20 cellular contexts compared by ENCODE assay signal in the genomic region with DNA sequence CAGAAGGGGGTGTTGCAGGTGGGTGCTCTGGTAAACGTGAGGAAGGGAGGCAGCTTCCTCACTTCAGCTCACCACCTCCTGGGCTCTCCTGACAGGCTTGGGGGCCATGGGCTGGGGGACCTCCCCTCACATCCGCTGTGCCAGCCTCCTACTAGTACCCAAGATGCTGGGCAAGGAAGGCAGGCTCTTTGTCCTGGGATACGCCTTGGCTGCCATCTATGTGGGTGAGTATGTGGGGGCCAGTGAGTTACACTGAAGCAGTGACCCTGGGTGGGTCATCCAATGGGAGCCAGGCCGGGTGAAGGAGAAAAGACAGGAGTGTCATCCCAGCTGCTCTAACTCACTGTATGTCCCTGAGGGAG. TPM values are rescaled to one million over a fixed set of nuclear protein-coding genes. Genes with fewer than 3 reads are reported as not detected.
DNase-seq lines count a peak whose midpoint lies in the region; ATAC-seq, FAIRE-seq and TF ChIP-seq lines count a peak whose summit lies in the region.
"Had no signal": no experiment of that assay in that cellular context is flagged by ENCODE, and none has a peak within 500 bp of the region (broad histone marks: within the 10 kb centered on the region; RNA-seq: fewer than 3 reads in every experiment).

No MANE protein-coding gene starts in this region.

- WGBS in adrenal gland, 4 donors: 66 to 76% (median 73%) methylated on average over 4 of the region's 4 CpGs

- in situ Hi-C loops in brain microvascular endothelial cell (cut with HindIII; ENCODE audit: low pct_ligation_motif_present, low sequenced_read_pairs): no loop called here

- peak overlapping the region; percentile 24 for H3K9ac ChIP-seq in mucosa of stomach (ENCODE audit: low read length)

- TF ChIP-seq POLR2A in adrenal gland (IDR thresholded peaks at IDR 0.05): no peak

- no peak for TF ChIP-seq CTCF in bronchial epithelial cell (IDR thresholded peaks at IDR 0.05; ENCODE audit: insufficient read depth, low read length, severe bottlenecking)
- no peak for TF ChIP-seq CTCF in GM20000 (IDR thresholded peaks at IDR 0.05; ENCODE audit: extremely low read depth, missing control alignments)
- TF ChIP-seq CTCF in adrenal gland (IDR thresholded peaks at IDR 0.05): no peak
- no peak for TF ChIP-seq CTCF in brain microvascular endothelial cell (IDR thresholded peaks at IDR 0.05; ENCODE audit: low read depth, low read length, missing control alignments)

- H3K36me3 ChIP-seq in bronchial epithelial cell (ENCODE audit: control insufficient read depth, insufficient read depth, low read length) (no peaks in the 10 kb centered on the region), mucosa of stomach (ENCODE audit: control insufficient read depth, insufficient read depth, low read length) (no peaks in the 10 kb centered on the region), adrenal gland (replicated peaks in 1 of 2) (no peaks in the 10 kb centered on the region), brain microvascular endothelial cell (replicated peaks) (no peaks in the 10 kb centered on the region)

- peak; percentile 7 for FAIRE-seq in bronchial epithelial cell (lab: Jason Lieb, UNC)
- FAIRE-seq: GM12878, RCC 7860 had no signal

- DNase-seq in Right ventricle myocardium inferior (ENCODE audit: missing footprints) (no peak), Right ventricle myocardium superior (no peak), bronchial epithelial cell (ENCODE audit: low read depth) (no peak), GM20000 (ENCODE audit: low spot score) (no peak), adrenal gland (no peak), brain microvascular endothelial cell (no peak)
- no peak for DNase-seq in stimulated activated CD4-positive, alpha-beta T cell treated with anti-CD3 and anti-CD28 coated beads, Interleukin-2, amount 100 ng/mL, for 48 hours
- DNase-seq: DMS 273 treated with DMSO at 0.1 percent for 48 hours, KBM-7, NCI-H1092, NCI-H146, NCI-H2081 treated with DMSO at 0.1 percent for 48 hours, NCI-H82 had no signal

- intact Hi-C loops in Right ventricle myocardium inferior (cut with DNase I) (no loop called here), Right ventricle myocardium superior (cut with DNase I) (no loop called here), adrenal gland (cut with DNase I) (no loop called here)

- peaks cover 43% of the 10 kb centered on the region for H3K4me1 ChIP-seq in mucosa of stomach (ENCODE audit: control insufficient read depth, insufficient read depth, low read length)
- no peaks in the 10 kb centered on the region for H3K4me1 ChIP-seq in adrenal gland (replicated peaks in 1 of 2)

- H3K4me3 ChIP-seq in bronchial epithelial cell (ENCODE audit: low read depth, low read length) (no peak overlapping the region), mucosa of stomach (ENCODE audit: low read length) (no peak overlapping the region), adrenal gland (no peak overlapping the region), brain microvascular endothelial cell (ENCODE audit: low read depth, low read length) (no peak overlapping the region)
- H3K4me3 ChIP-seq: GM12878 had no signal

- ATAC-seq in Right ventricle myocardium inferior (peak; percentile 11), Right ventricle myocardium superior (ENCODE audit: poor library complexity) (no peak)
- ATAC-seq: GM12878 had no signal

- H3K9me3 ChIP-seq in mucosa of stomach (ENCODE audit: control insufficient read depth, low read length) (no peaks in the 10 kb centered on the region), adrenal gland (replicated peaks in 1 of 3) (no peaks in the 10 kb centered on the region)

- H3K27me3 ChIP-seq in bronchial epithelial cell (ENCODE audit: control insufficient read depth, insufficient read depth, low read length) (no peaks in the 10 kb centered on the region), mucosa of stomach (ENCODE audit: control insufficient read depth, insufficient read depth, low read length) (no peaks in the 10 kb centered on the region), adrenal gland (no peaks in the 10 kb centered on the region), brain microvascular endothelial cell (replicated peaks) (peaks cover 3% of the 10 kb centered on the region)

- H3K27ac ChIP-seq in adrenal gland: no peak overlapping the region
- H3K27ac ChIP-seq in brain microvascular endothelial cell: no peak overlapping the region

RNA-seq across cellular contexts. Expression of a gene that starts 5.7 kb away (rescaled TPM):
- not detected for total RNA-seq in Right ventricle myocardium inferior
- not detected for total RNA-seq in Right ventricle myocardium superior
- not detected in 2 replicates for total RNA-seq in bronchial epithelial cell
- total RNA-seq in adrenal gland: not detected
- polyA plus RNA-seq in adrenal gland: not detected
- total RNA-seq: A172, GM12878, H4, M059J had no signal
- polyA plus RNA-seq: CD14-positive monocyte, GM12878 had no signal

RNA-seq across cellular contexts. Expression of a gene that starts 5.7 kb away (rescaled TPM):
- total RNA-seq in Right ventricle myocardium inferior: 0.35 TPM
- 0.16 TPM for total RNA-seq in Right ventricle myocardium superior
- total RNA-seq in bronchial epithelial cell: under 0.01 and 0.13 TPM in 2 replicates
- 1 to 10 TPM in 3 of 8 donors, under 1 TPM in 3, not detected in 2; 0.14 to 2.4 (median 1.1) TPM for total RNA-seq in adrenal gland
- polyA plus RNA-seq in adrenal gland: 10 to 100 TPM in 1 of 3 donors, 1 to 10 TPM in 1, under 1 TPM in 1; 0.24 to 15.2 (median 8.5) TPM
- total RNA-seq: H4, M059J had no signal
- polyA plus RNA-seq: CD14-positive monocyte had no signal

RNA-seq across cellular contexts. Expression of a gene that starts 11.8 kb away (rescaled TPM):
- total RNA-seq in Right ventricle myocardium inferior: 101 TPM
- 77.6 TPM for total RNA-seq in Right ventricle myocardium superior
- total RNA-seq in bronchial epithelial cell: 181 and 322 TPM in 2 replicates
- total RNA-seq in adrenal gland: 10 to 100 TPM; 41.9 to 84.2 (median 59.3) TPM
- 100 to 1,000 TPM in 2 of 3 donors, 10 to 100 TPM in 1; 16.1 to 269 (median 240) TPM for polyA plus RNA-seq in adrenal gland

RNA-seq across cellular contexts. Expression of a gene that starts 24.3 kb away (rescaled TPM):
- total RNA-seq in Right ventricle myocardium inferior: 2.1 TPM
- total RNA-seq in Right ventricle myocardium superior: 2.6 TPM
- total RNA-seq in bronchial epithelial cell: 8.7 and 12.9 TPM in 2 replicates
- 10 to 100 TPM in 4 of 8 donors, 1 to 10 TPM in 4; 3.5 to 25.7 (median 11.2) TPM for total RNA-seq in adrenal gland
- polyA plus RNA-seq in adrenal gland: 10 to 100 TPM; 10.0 to 23.5 (median 12.1) TPM

RNA-seq across cellular contexts. Expression of a gene that starts 36.7 kb away (rescaled TPM):
- total RNA-seq in Right ventricle myocardium inferior (53.3 TPM), Right ventricle myocardium superior (44.1 TPM), bronchial epithelial cell (46.1 and 112 TPM in 2 replicates), adrenal gland (100 to 1,000 TPM in 1 of 8 donors, 10 to 100 TPM in 7; 60.1 to 126 (median 83.5) TPM)
- 10 to 100 TPM; 22.4 to 97.3 (median 27.9) TPM for polyA plus RNA-seq in adrenal gland
